ENCODE assay signal across 1 cellular context in genomic region chr19:1147934-1148549, GRCh38.
TF ChIP-seq lines count a peak whose summit lies in the region.

No MANE protein-coding gene starts in this region.

TF ChIP-seq in GM23338, 12 proteins besides CTCF, POLR2A, EP300 and RAD21 (continued from another document):
- TF ChIP-seq, protein P1, sequence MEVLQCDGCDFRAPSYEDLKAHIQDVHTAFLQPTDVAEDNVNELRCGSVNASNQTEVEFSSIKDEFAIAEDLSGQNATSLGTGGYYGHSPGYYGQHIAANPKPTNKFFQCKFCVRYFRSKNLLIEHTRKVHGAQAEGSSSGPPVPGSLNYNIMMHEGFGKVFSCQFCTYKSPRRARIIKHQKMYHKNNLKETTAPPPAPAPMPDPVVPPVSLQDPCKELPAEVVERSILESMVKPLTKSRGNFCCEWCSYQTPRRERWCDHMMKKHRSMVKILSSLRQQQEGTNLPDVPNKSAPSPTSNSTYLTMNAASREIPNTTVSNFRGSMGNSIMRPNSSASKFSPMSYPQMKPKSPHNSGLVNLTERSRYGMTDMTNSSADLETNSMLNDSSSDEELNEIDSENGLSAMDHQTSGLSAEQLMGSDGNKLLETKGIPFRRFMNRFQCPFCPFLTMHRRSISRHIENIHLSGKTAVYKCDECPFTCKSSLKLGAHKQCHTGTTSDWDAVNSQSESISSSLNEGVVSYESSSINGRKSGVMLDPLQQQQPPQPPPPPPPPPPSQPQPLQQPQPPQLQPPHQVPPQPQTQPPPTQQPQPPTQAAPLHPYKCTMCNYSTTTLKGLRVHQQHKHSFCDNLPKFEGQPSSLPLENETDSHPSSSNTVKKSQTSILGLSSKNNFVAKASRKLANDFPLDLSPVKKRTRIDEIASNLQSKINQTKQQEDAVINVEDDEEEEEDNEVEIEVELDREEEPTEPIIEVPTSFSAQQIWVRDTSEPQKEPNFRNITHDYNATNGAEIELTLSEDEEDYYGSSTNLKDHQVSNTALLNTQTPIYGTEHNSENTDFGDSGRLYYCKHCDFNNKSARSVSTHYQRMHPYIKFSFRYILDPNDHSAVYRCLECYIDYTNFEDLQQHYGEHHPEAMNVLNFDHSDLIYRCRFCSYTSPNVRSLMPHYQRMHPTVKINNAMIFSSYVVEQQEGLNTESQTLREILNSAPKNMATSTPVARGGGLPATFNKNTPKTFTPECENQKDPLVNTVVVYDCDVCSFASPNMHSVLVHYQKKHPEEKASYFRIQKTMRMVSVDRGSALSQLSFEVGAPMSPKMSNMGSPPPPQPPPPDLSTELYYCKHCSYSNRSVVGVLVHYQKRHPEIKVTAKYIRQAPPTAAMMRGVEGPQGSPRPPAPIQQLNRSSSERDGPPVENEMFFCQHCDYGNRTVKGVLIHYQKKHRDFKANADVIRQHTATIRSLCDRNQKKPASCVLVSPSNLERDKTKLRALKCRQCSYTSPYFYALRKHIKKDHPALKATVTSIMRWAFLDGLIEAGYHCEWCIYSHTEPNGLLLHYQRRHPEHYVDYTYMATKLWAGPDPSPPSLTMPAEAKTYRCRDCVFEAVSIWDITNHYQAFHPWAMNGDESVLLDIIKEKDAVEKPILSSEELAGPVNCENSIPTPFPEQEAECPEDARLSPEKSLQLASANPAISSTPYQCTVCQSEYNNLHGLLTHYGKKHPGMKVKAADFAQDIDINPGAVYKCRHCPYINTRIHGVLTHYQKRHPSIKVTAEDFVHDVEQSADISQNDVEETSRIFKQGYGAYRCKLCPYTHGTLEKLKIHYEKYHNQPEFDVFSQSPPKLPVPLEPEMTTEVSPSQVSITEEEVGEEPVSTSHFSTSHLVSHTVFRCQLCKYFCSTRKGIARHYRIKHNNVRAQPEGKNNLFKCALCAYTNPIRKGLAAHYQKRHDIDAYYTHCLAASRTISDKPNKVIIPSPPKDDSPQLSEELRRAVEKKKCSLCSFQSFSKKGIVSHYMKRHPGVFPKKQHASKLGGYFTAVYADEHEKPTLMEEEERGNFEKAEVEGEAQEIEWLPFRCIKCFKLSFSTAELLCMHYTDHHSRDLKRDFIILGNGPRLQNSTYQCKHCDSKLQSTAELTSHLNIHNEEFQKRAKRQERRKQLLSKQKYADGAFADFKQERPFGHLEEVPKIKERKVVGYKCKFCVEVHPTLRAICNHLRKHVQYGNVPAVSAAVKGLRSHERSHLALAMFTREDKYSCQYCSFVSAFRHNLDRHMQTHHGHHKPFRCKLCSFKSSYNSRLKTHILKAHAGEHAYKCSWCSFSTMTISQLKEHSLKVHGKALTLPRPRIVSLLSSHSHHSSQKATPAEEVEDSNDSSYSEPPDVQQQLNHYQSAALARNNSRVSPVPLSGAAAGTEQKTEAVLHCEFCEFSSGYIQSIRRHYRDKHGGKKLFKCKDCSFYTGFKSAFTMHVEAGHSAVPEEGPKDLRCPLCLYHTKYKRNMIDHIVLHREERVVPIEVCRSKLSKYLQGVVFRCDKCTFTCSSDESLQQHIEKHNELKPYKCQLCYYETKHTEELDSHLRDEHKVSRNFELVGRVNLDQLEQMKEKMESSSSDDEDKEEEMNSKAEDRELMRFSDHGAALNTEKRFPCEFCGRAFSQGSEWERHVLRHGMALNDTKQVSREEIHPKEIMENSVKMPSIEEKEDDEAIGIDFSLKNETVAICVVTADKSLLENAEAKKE (CRISPR knock-in tag; IDR thresholded peaks at IDR 0.05) = no peak
- TF ChIP-seq EZH2phosphoT487 (IDR thresholded peaks at IDR 0.05; ENCODE audit: unreplicated experiment) (no peak), ZNF114 (CRISPR knock-in tag; IDR thresholded peaks at IDR 0.05) (no peak), STAT1 (IDR thresholded peaks at IDR 0.05; ENCODE audit: unreplicated experiment) (no peak)
